Comparison of ENCODE assay signal across 8 cellular contexts in genomic region chr4:122827899-122828601, GRCh38. TPM values are rescaled to one million over a fixed set of nuclear protein-coding genes. Genes with fewer than 3 reads are reported as not detected.
DNase-seq lines count a peak whose midpoint lies in the region; ATAC-seq, FAIRE-seq and TF ChIP-seq lines count a peak whose summit lies in the region.

No MANE protein-coding gene starts in this region.

- peak; percentile 34 for DNase-seq in D341Med (ENCODE audit: low spot score)
- peak; percentile 45 for DNase-seq in SK-MEL-5 (ENCODE audit: low read depth, low spot score)
- DNase-seq in bronchial epithelial cell (ENCODE audit: low read depth) = peak; percentile 48
- DNase-seq in left colon = peak; percentile 14 to 41
- DNase-seq in stimulated activated CD8-positive, alpha-beta memory T cell treated with anti-CD3 and anti-CD28 coated beads, Interleukin-4, amount 100 ng/mL, for 48 hours = peak; percentile 31
- DNase-seq in NK-92 (lab: John Stamatoyannopoulos, UW; ENCODE audit: unreplicated experiment) = no peak

- peak overlapping the region; percentile 59 for H3K4me3 ChIP-seq in bronchial epithelial cell (ENCODE audit: low read depth, low read length)

- FAIRE-seq in bronchial epithelial cell (lab: Jason Lieb, UNC) = peak; percentile 76

- H3K27me3 ChIP-seq in bronchial epithelial cell (ENCODE audit: control insufficient read depth, insufficient read depth, low read length) = no peaks in the 10 kb centered on the region

- TF ChIP-seq CTCF in bronchial epithelial cell (IDR thresholded peaks at IDR 0.05; ENCODE audit: insufficient read depth, low read length, severe bottlenecking) = no peak

- H3K36me3 ChIP-seq in bronchial epithelial cell (ENCODE audit: control insufficient read depth, insufficient read depth, low read length) = no peaks in the 10 kb centered on the region

- ATAC-seq in GM19395 (IDR thresholded peaks at IDR 0.05; ENCODE audit: unreplicated experiment) (peak; percentile 89), HG03432 (IDR thresholded peaks at IDR 0.05; ENCODE audit: unreplicated experiment) (peak; percentile 87), left colon (peak; percentile 88)

- intact Hi-C loops in left colon (cut with DNase I, micrococcal nuclease) = no loop called here

- in situ Hi-C loops in SK-MEL-5 (cut with HindIII; ENCODE audit: low pct_unique_long_range_greater_than_20kb, low sequenced_read_pairs) = no loop called here

RNA-seq across cellular contexts. Expression of gene FGF2, which starts 1.4 kb away (rescaled TPM):
- total RNA-seq in SK-MEL-5 (2014; rRNA removed; shearing (Covaris generic)) = 8.9 and 9.5 TPM in 2 replicates
- polyA plus RNA-seq in SK-MEL-5 (2015; cell fraction: cytosol; rRNA removed) = 6.2 and 6.9 TPM in 2 replicates
- polyA plus RNA-seq in SK-MEL-5 (2015; cell fraction: nucleus; rRNA removed) = 6.6 and 9.3 TPM in 2 replicates
- total RNA-seq in bronchial epithelial cell = 9.2 and 14.8 TPM in 2 replicates
- 1 to 10 TPM; 1.3 to 4.1 TPM for total RNA-seq in left colon
